In the genomic region with DNA sequence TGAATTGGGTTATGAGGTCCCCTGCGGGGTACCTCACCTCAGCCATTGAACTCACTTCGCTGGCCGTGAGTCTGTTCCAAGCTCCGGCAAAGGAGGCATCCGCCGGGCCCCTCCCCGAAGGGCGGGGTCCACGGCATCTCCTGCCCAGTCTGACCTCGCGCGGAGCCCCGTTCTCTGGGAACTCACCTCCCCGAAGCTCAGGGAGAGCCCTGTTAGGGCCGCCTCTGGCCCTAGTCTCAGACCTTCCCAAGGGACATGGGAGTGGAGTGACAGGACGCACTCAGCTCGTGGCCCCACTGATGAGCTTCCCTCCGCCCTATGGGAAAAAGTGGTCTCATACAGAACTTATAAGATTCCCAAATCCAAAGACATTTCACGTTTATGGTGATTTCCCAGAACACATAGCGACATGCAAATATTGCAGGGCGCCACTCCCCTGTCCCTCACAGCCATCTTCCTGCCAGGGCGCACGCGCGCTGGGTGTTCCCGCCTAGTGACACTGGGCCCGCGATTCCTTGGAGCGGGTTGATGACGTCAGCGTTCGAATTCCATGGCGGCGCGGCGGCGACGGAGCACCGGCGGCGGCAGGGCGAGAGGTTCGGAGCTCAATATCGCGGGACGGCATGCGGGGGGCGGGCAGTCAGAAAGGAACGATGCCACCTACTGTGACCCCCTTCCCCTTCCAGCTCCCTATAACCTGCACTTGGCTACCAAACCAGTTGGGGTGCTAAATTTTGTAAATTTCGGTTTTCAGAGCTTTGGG, we compare ENCODE assay signal across 8 cellular contexts. TPM values are rescaled to one million over a fixed set of nuclear protein-coding genes. Genes with fewer than 3 reads are reported as not detected.
A peak's percentile ranks its signal among the peaks of the same experiment; 100 is the strongest.
DNase-seq lines count a peak whose midpoint lies in the region; ATAC-seq and TF ChIP-seq lines count a peak whose summit lies in the region.

A gene with protein sequence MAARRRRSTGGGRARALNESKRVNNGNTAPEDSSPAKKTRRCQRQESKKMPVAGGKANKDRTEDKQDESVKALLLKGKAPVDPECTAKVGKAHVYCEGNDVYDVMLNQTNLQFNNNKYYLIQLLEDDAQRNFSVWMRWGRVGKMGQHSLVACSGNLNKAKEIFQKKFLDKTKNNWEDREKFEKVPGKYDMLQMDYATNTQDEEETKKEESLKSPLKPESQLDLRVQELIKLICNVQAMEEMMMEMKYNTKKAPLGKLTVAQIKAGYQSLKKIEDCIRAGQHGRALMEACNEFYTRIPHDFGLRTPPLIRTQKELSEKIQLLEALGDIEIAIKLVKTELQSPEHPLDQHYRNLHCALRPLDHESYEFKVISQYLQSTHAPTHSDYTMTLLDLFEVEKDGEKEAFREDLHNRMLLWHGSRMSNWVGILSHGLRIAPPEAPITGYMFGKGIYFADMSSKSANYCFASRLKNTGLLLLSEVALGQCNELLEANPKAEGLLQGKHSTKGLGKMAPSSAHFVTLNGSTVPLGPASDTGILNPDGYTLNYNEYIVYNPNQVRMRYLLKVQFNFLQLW (plus strand): TSS at position 544 of the 763 bp plus-strand sequence. CDS start 7 bp downstream, at position 551.

- peaks cover 18% of the 10 kb centered on the region in 2 donors for H3K36me3 Mint-ChIP-seq in activated naive CD4-positive, alpha-beta T cell treated with anti-CD3 and anti-CD28 coated beads, Interleukin-2, amount 50 U/mL, for 72 hours

- peak within 1 kb of the TSS; percentile 91 to 95 for H3K27ac Mint-ChIP-seq in activated naive CD4-positive, alpha-beta T cell treated with anti-CD3 and anti-CD28 coated beads, Interleukin-2, amount 50 U/mL, for 72 hours

- H3K9me3 Mint-ChIP-seq in activated naive CD4-positive, alpha-beta T cell treated with anti-CD3 and anti-CD28 coated beads, Interleukin-2, amount 50 U/mL, for 72 hours: no peaks in the 10 kb centered on the region

- CTCF ChIA-PET in GM10248 (lab: Yijun Ruan, JAX): interaction anchor here (0.7 to 4.5 kb wide), 18 partner anchors 10 to 628 kb away, joined by 3 to 39 read pairs (median 4); a partner anchor contains a TSS

- DNase-seq in GM10248 (ENCODE audit: extremely low spot score) (peak; percentile 93), NCI-H1092 treated with DMSO at 0.1 percent for 48 hours (lab: John Stamatoyannopoulos, UW) (peak; percentile 100), SKM-1 (lab: John Stamatoyannopoulos, UW; ENCODE audit: unreplicated experiment) (peak; percentile 91), glomerular endothelial cell (ENCODE audit: extremely low read depth, low read depth, low spot score) (peak; percentile 99), occipital lobe (lab: John Stamatoyannopoulos, UW) (peak; percentile 100)
- DNase-seq in activated naive CD4-positive, alpha-beta T cell treated with anti-CD3 and anti-CD28 coated beads, Interleukin-2, amount 50 U/mL, for 72 hours (ENCODE audit: low spot score in 2 of 2): peak; percentile 95 to 97

- H3K27ac ChIP-seq in temporal lobe (ENCODE audit: low read depth, low read length): peak within 1 kb of the TSS; percentile 82

- POLR2A ChIA-PET in GM10248 (lab: Yijun Ruan, JAX): interaction anchor here (0.5 to 3.1 kb wide), 25 partner anchors 9 to 1144 kb away, joined by 3 to 26 read pairs (median 6); a partner anchor contains a TSS

- ATAC-seq in HG02610 (IDR thresholded peaks at IDR 0.05; ENCODE audit: unreplicated experiment): peak; percentile 96
- ATAC-seq in activated naive CD4-positive, alpha-beta T cell treated with anti-CD3 and anti-CD28 coated beads, Interleukin-2, amount 50 U/mL, for 72 hours: peak; percentile 93 to 95

- TF ChIP-seq CTCF in GM10248 (IDR thresholded peaks at IDR 0.05; ENCODE audit: control extremely low read depth, extremely low read depth, low read depth, missing control alignments): no peak

RNA-seq across cellular contexts. Expression of the gene that starts here (rescaled TPM):
- total RNA-seq in activated naive CD4-positive, alpha-beta T cell treated with anti-CD3 and anti-CD28 coated beads, Interleukin-2, amount 50 U/mL, for 72 hours: 100 to 1,000 TPM in 1 of 2 donors, 10 to 100 TPM in 1; 45.9 to 121 TPM
- total RNA-seq in glomerular endothelial cell (9.9 and 12.3 TPM in 2 replicates), occipital lobe (17.2 TPM), temporal lobe (23.4 TPM)

Comparison
In these comparisons a context has a peak if more than half of its experiments do, and no peak if none do; other contexts are left out.
1. Peak in every context shown above with its lines: DNase-seq, ATAC-seq and H3K27ac ChIP-seq.